Comparison of ENCODE assay signal across 11 cellular contexts in genomic region chr10:110868981-110869380, GRCh38. TPM values are rescaled to one million over a fixed set of nuclear protein-coding genes. Genes with fewer than 3 reads are reported as not detected.
DNase-seq lines count a peak whose midpoint lies in the region; ATAC-seq and TF ChIP-seq lines count a peak whose summit lies in the region.
"Had no signal": no experiment of that assay in that cellular context is flagged by ENCODE, and none has a peak within 500 bp of the region (broad histone marks: within the 10 kb centered on the region; RNA-seq: fewer than 3 reads in every experiment).

No MANE protein-coding gene starts in this region.

- TF ChIP-seq CTCF in DOHH2 (IDR thresholded peaks at IDR 0.05; ENCODE audit: low read depth, low read length, poor library complexity, severe bottlenecking) (no peak), tibial artery (IDR thresholded peaks at IDR 0.05) (no peak)

- H3K4me1 Mint-ChIP-seq in natural killer cell treated with Interleukin-12 subunit alpha and Interleukin-12 subunit beta and Interleukin-15 and Interleukin-18, amount 100 ng/mL, for 72 hours (ENCODE audit: low read depth in 2 of 2): peaks cover 67 to 79% of the 10 kb centered on the region in 2 donors

- intact Hi-C loops in tibial artery (cut with DNase I; ENCODE audit: low total_unique reads): no loop called here

- H3K9me3 ChIP-seq in DOHH2 (ENCODE audit: control insufficient read depth, insufficient read depth, low read length) (no peaks in the 10 kb centered on the region), Karpas-422 (ENCODE audit: low read length) (no peaks in the 10 kb centered on the region), tibial artery (no peaks in the 10 kb centered on the region)

- H3K9me3 Mint-ChIP-seq in natural killer cell treated with Interleukin-12 subunit alpha and Interleukin-12 subunit beta and Interleukin-15 and Interleukin-18, amount 100 ng/mL, for 72 hours: peaks cover 3% of the 10 kb centered on the region
- H3K9me3 Mint-ChIP-seq: nephron progenitor cell had no signal

- H3K4me3 ChIP-seq in DOHH2 (ENCODE audit: low read length): peak overlapping the region; percentile 53
- H3K4me3 ChIP-seq in Karpas-422 (ENCODE audit: low read length): no peak overlapping the region
- H3K4me3 ChIP-seq in tibial artery: no peak overlapping the region
- H3K4me3 ChIP-seq: PC-9 had no signal

- no peak overlapping the region for H3K9ac ChIP-seq in Karpas-422 (ENCODE audit: low read length)

- peaks cover 4% of the 10 kb centered on the region for H3K36me3 Mint-ChIP-seq in natural killer cell treated with Interleukin-12 subunit alpha and Interleukin-12 subunit beta and Interleukin-15 and Interleukin-18, amount 100 ng/mL, for 72 hours

- H4K20me1 ChIP-seq in DOHH2 (ENCODE audit: control insufficient read depth, insufficient read depth, low read depth, low read length): no peaks in the 10 kb centered on the region
- no peaks in the 10 kb centered on the region for H4K20me1 ChIP-seq in Karpas-422 (ENCODE audit: insufficient read depth, low read depth, low read length)

- no peaks in the 10 kb centered on the region for H3K27me3 ChIP-seq in DOHH2 (ENCODE audit: control insufficient read depth, low read length)
- no peaks in the 10 kb centered on the region for H3K27me3 ChIP-seq in Karpas-422 (ENCODE audit: low read length)
- no peaks in the 10 kb centered on the region for H3K27me3 ChIP-seq in tibial artery

- H3K27me3 Mint-ChIP-seq in natural killer cell treated with Interleukin-12 subunit alpha and Interleukin-12 subunit beta and Interleukin-15 and Interleukin-18, amount 100 ng/mL, for 72 hours: no peaks in the 10 kb centered on the region

- H3K4me3 Mint-ChIP-seq in natural killer cell treated with Interleukin-12 subunit alpha and Interleukin-12 subunit beta and Interleukin-15 and Interleukin-18, amount 100 ng/mL, for 72 hours: peak overlapping the region; percentile 95

- H3K36me3 ChIP-seq in DOHH2 (ENCODE audit: control insufficient read depth, low read length) (peaks cover 9% of the 10 kb centered on the region; the same call in 1 of the 2 replicates), Karpas-422 (ENCODE audit: insufficient read depth, low read length) (no peaks in the 10 kb centered on the region), tibial artery (no peaks in the 10 kb centered on the region)

- H3K4me1 ChIP-seq in DOHH2 (ENCODE audit: control insufficient read depth, low read length) (peaks cover 77% of the 10 kb centered on the region), Karpas-422 (ENCODE audit: low read length) (peaks cover 78% of the 10 kb centered on the region), tibial artery (peaks cover 0 to 62% (median 22%) of the 10 kb centered on the region in 4 donors)

- peak overlapping the region; percentile 93 for H3K27ac ChIP-seq in DOHH2 (ENCODE audit: low read depth, low read length)
- no peak overlapping the region for H3K27ac ChIP-seq in Karpas-422 (ENCODE audit: low read length)
- no peak overlapping the region for H3K27ac ChIP-seq in tibial artery
- H3K27ac ChIP-seq: PC-9 had no signal

- peak overlapping the region; percentile 93 to 97 for H3K27ac Mint-ChIP-seq in natural killer cell treated with Interleukin-12 subunit alpha and Interleukin-12 subunit beta and Interleukin-15 and Interleukin-18, amount 100 ng/mL, for 72 hours
- H3K27ac Mint-ChIP-seq: nephron progenitor cell had no signal

- H3K79me2 ChIP-seq in DOHH2 (ENCODE audit: control insufficient read depth, low read length): peaks cover 31% of the 10 kb centered on the region
- peaks cover 13% of the 10 kb centered on the region for H3K79me2 ChIP-seq in Karpas-422 (ENCODE audit: low read length)

- no peaks in the 10 kb centered on the region for H3K9me2 ChIP-seq in DOHH2 (replicated peaks; ENCODE audit: control insufficient read depth, low read length)
- no peaks in the 10 kb centered on the region for H3K9me2 ChIP-seq in Karpas-422 (replicated peaks; ENCODE audit: insufficient read depth, low read length)

- no peak overlapping the region for H2AFZ ChIP-seq in Karpas-422 (ENCODE audit: low read length)
- H2AFZ ChIP-seq: PC-9 had no signal

- H3K4me2 ChIP-seq in DOHH2 (ENCODE audit: low read length) (peak overlapping the region; percentile 74), Karpas-422 (ENCODE audit: low read depth, low read length, poor library complexity, severe bottlenecking) (peak overlapping the region; percentile 72)
- H3K4me2 ChIP-seq: PC-9 had no signal

- DNase-seq in Karpas-422 (no peak), tibial artery (no peak), NCI-H1930 (lab: John Stamatoyannopoulos, UW) (no peak)
- DNase-seq in activated effector memory CD4-positive, alpha-beta T cell treated with anti-CD3 and anti-CD28 coated beads, Interleukin-2, amount 50 U/mL, for 16 hours: peak; percentile 76
- no peak for DNase-seq in natural killer cell treated with Interleukin-12 subunit alpha and Interleukin-12 subunit beta and Interleukin-15 and Interleukin-18, amount 100 ng/mL, for 72 hours (ENCODE audit: low spot score)
- no peak for DNase-seq in stimulated activated CD4-positive, alpha-beta T cell treated with anti-CD3 and anti-CD28 coated beads, Interleukin-12 subunit alpha, Interleukin-12 subunit beta, amount 100 ng/mL, for 4 hours
- DNase-seq in stimulated activated CD4-positive, alpha-beta T cell treated with anti-CD3 and anti-CD28 coated beads, Interleukin-4, amount 100 ng/mL, for 1 hour: no peak
- DNase-seq: NCI-H2107, nephron progenitor cell, PC-9 had no signal

- no peak for ATAC-seq in natural killer cell treated with Interleukin-12 subunit alpha and Interleukin-12 subunit beta and Interleukin-15 and Interleukin-18, amount 100 ng/mL, for 72 hours

- H3F3A ChIP-seq in DOHH2 (ENCODE audit: control insufficient read depth, insufficient read depth): peaks cover 27% of the 10 kb centered on the region

RNA-seq across cellular contexts. Expression of gene PDCD4, which starts 2.7 kb away (rescaled TPM):
- 40.0 and 77.4 TPM in 2 replicates for total RNA-seq in Karpas-422 (2014; rRNA removed; shearing (Covaris generic); ENCODE audit: low replicate concordance)
- total RNA-seq in natural killer cell treated with Interleukin-12 subunit alpha and Interleukin-12 subunit beta and Interleukin-15 and Interleukin-18, amount 100 ng/mL, for 72 hours: 10 to 100 TPM; 36.7 to 48.6 TPM

RNA-seq across cellular contexts. Expression of gene BBIP1, which starts 50.0 kb away (rescaled TPM):
- total RNA-seq in Karpas-422 (2014; rRNA removed; shearing (Covaris generic); ENCODE audit: low replicate concordance): 6.3 and 53.8 TPM in 2 replicates
- 10 to 100 TPM; 29.0 to 33.2 TPM for total RNA-seq in natural killer cell treated with Interleukin-12 subunit alpha and Interleukin-12 subunit beta and Interleukin-15 and Interleukin-18, amount 100 ng/mL, for 72 hours

RNA-seq across cellular contexts. Expression of gene SHOC2, which starts 50.4 kb away (rescaled TPM):
- 10.4 and 30.8 TPM in 2 replicates for total RNA-seq in Karpas-422 (2014; rRNA removed; shearing (Covaris generic); ENCODE audit: low replicate concordance)
- 10 to 100 TPM; 56.4 to 76.5 TPM for total RNA-seq in natural killer cell treated with Interleukin-12 subunit alpha and Interleukin-12 subunit beta and Interleukin-15 and Interleukin-18, amount 100 ng/mL, for 72 hours
